Comparison of ENCODE assay signal across 15 cellular contexts in the genomic region with DNA sequence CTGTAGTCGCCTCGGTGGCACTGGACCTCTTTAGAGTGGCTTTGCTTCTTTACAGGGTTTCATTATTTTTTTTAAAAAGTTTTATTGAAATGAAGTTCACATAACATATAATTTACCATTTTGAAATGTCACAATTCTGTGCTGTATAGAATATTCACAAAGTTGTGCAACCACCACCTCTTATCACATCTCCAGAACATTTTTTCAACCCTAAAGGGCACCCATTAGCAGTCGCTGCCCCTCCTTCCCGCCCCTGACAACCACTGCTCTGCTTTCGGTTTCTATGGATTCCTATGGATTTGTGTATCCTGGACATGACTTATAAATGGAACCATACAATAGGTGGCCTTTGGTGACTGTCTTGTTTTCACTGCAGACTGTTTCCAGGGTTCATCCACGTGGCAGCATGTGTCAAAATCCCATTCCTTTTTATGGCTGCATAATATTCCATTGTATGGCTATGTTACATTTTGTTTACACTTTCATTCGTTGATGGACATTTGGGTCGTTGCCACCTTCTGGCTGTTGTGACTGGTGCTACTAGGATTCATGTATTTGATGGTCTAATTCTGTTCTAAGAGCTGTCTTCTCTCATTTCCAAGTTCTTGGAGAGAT. TPM values are rescaled to one million over a fixed set of nuclear protein-coding genes. Genes with fewer than 3 reads are reported as not detected.
DNase-seq lines count a peak whose midpoint lies in the region; ATAC-seq and TF ChIP-seq lines count a peak whose summit lies in the region.
"Had no signal": no experiment of that assay in that cellular context is flagged by ENCODE, and none has a peak within 500 bp of the region (broad histone marks: within the 10 kb centered on the region; RNA-seq: fewer than 3 reads in every experiment).

No MANE protein-coding gene starts in this region.

- H3K27me3 Mint-ChIP-seq in H9 (ENCODE audit: low read depth) (no peaks in the 10 kb centered on the region; the same call in 1 of the 2 replicates), WTC11 (ENCODE audit: low read depth) (no peaks in the 10 kb centered on the region)

- H3K9me3 Mint-ChIP-seq in H9 (no peaks in the 10 kb centered on the region; a peak in 1 of 5 replicates), WTC11 (peaks cover 6% of the 10 kb centered on the region; the same call in 1 of the 2 replicates)

- no peak for DNase-seq in H9
- DNase-seq in WTC11 (ENCODE audit: low spot score), result no peak
- DNase-seq in fibroblast of villous mesenchyme (ENCODE audit: low read depth), result peak; percentile 71
- DNase-seq in osteoblast (ENCODE audit: insufficient read length, low spot score, missing footprints), result peak; percentile 21
- no peak for DNase-seq in NCI-H524 treated with DMSO at 0.1 percent for 48 hours (lab: John Stamatoyannopoulos, UW)
- no peak for DNase-seq in activated CD8-positive, alpha-beta memory T cell treated with anti-CD3 and anti-CD28 coated beads, Interleukin-2, amount 50 U/mL, for 48 hours
- DNase-seq: EL, NCI-H1417 treated with DMSO at 0.1 percent for 48 hours, NCI-H1930, NCI-H446, SJCRH30 had no signal

- H4K20me1 ChIP-seq in H9 (ENCODE audit: control insufficient read depth, insufficient read depth, insufficient read length) (no peaks in the 10 kb centered on the region), osteoblast (ENCODE audit: insufficient read depth, low read length) (peaks cover 64% of the 10 kb centered on the region)

- H3K9me3 ChIP-seq in H9 (ENCODE audit: control insufficient read depth, low read depth, low read length), result no peaks in the 10 kb centered on the region
- H3K9me3 ChIP-seq in osteoblast (ENCODE audit: low read depth, low read length), result no peaks in the 10 kb centered on the region
- H3K9me3 ChIP-seq: SJCRH30 had no signal

- H2BK15ac ChIP-seq in H9 (ENCODE audit: low read depth, low read length), result no peak overlapping the region

- H2BK12ac ChIP-seq in H9 (ENCODE audit: insufficient read length, low read depth, low read length), result no peak overlapping the region

- H3K4ac ChIP-seq in H9 (ENCODE audit: low read depth, low read length), result no peak overlapping the region

- H3K4me1 Mint-ChIP-seq in H9 (peaks cover 71 to 82% of the 10 kb centered on the region in 2 experiments), WTC11 (peaks cover 76% of the 10 kb centered on the region)

- H2AK5ac ChIP-seq in H9 (ENCODE audit: insufficient read length, low read length), result no peak overlapping the region

- CTCF ChIA-PET in WTC11 (lab: Charles Lee), result interaction anchor here (1.2 kb wide), 1 partner anchor 109 kb away, joined by 5 read pairs; no protein-coding TSS in a partner anchor

- POLR2A ChIA-PET in WTC11 (lab: Charles Lee), result interaction anchor here (1.1 kb wide), 1 partner anchor 10 kb away, joined by 3 read pairs; no protein-coding TSS in a partner anchor

- H2BK20ac ChIP-seq in H9 (ENCODE audit: low read depth, low read length, poor library complexity, severe bottlenecking), result no peak overlapping the region

- no peak overlapping the region for H2BK120ac ChIP-seq in H9 (ENCODE audit: low read depth, low read length, poor library complexity, severe bottlenecking)

- TF ChIP-seq CTCF in H9 (conservative IDR thresholded peaks at IDR 0.05) (no peak), WTC11 (IDR thresholded peaks at IDR 0.05) (no peak), fibroblast of villous mesenchyme (IDR thresholded peaks at IDR 0.05; ENCODE audit: insufficient read depth, low read depth, low read length) (no peak), osteoblast (IDR thresholded peaks at IDR 0.05; ENCODE audit: extremely low read depth, low read depth, low read length) (no peak)

- no peak overlapping the region for H3K56ac ChIP-seq in H9 (ENCODE audit: insufficient read length, low read depth, low read length)

- peak overlapping the region; percentile 37 to 70 (median 70); a peak in 3 of 7 replicates for H3K27ac Mint-ChIP-seq in H9
- peak overlapping the region; percentile 49 for H3K27ac Mint-ChIP-seq in WTC11
- H3K27ac Mint-ChIP-seq: CD14-positive monocyte had no signal

- no peak overlapping the region for H3K18ac ChIP-seq in H9 (ENCODE audit: insufficient read length, low read depth, low read length)

- H3T11ph ChIP-seq in H9 (ENCODE audit: low read length), result no peak overlapping the region

- no peaks in the 10 kb centered on the region; the same call in 1 of the 2 replicates for H3K4me1 ChIP-seq in H9 (ENCODE audit: insufficient read depth, low read length)
- peaks cover 26% of the 10 kb centered on the region for H3K4me1 ChIP-seq in osteoblast (ENCODE audit: insufficient read depth, low read length)

- H3K4me2 ChIP-seq in H9 (ENCODE audit: insufficient read depth, insufficient read length, low read length) (no peak overlapping the region), osteoblast (ENCODE audit: insufficient read depth, low read length) (no peak overlapping the region)

- ATAC-seq in WTC11, result no peak
- ATAC-seq in HG03442 (IDR thresholded peaks at IDR 0.05; ENCODE audit: unreplicated experiment), result no peak
- ATAC-seq in GM18519 (IDR thresholded peaks at IDR 0.05; ENCODE audit: low FRiP score, unreplicated experiment), result no peak

- H3K36me3 Mint-ChIP-seq in H9 (ENCODE audit: insufficient read depth in 1 of 3, low read depth in 3 of 3) (peaks cover 15 to 58% (median 55%) of the 10 kb centered on the region in 3 experiments), WTC11 (peaks cover 11% of the 10 kb centered on the region; the same call in 1 of the 2 replicates)
- H3K36me3 Mint-ChIP-seq: CD14-positive monocyte had no signal

- WGBS in H9 (ENCODE audit: extremely low coverage, insufficient read length, low lambda C conversion rate), result no CpG with 5 or more reads among the region's 8 CpGs

- no peak overlapping the region for H3K4me3 ChIP-seq in fibroblast of villous mesenchyme (ENCODE audit: low read depth, low read length)
- no peak overlapping the region for H3K4me3 ChIP-seq in osteoblast (ENCODE audit: insufficient read depth, low read length)
- H3K4me3 ChIP-seq: SJCRH30 had no signal

- no peak overlapping the region for H3K4me3 Mint-ChIP-seq in H9
- H3K4me3 Mint-ChIP-seq in WTC11, result no peak overlapping the region
- H3K4me3 Mint-ChIP-seq: CD14-positive monocyte had no signal

- no peak overlapping the region for H2AFZ ChIP-seq in H9 (ENCODE audit: low read length)
- no peak overlapping the region for H2AFZ ChIP-seq in osteoblast (ENCODE audit: low read length)

- H3K14ac ChIP-seq in H9 (ENCODE audit: insufficient read depth, low read length), result no peak overlapping the region

- no peak overlapping the region for H3K9ac ChIP-seq in H9 (ENCODE audit: extremely low read depth, insufficient read length, low read length)

- H2BK5ac ChIP-seq in H9 (ENCODE audit: insufficient read length, low read length), result no peak overlapping the region

- H3K79me1 ChIP-seq in H9 (ENCODE audit: insufficient read depth, low read depth, low read length, poor library complexity, severe bottlenecking), result no peaks in the 10 kb centered on the region

- H3K79me2 ChIP-seq in H9 (ENCODE audit: insufficient read depth, low read length) (peaks cover 6% of the 10 kb centered on the region; the same call in 1 of the 2 replicates), osteoblast (ENCODE audit: insufficient read depth, low read length) (peaks cover 100% of the 10 kb centered on the region)

- H3K23ac ChIP-seq in H9 (ENCODE audit: insufficient read length, low read depth, low read length), result no peak overlapping the region

- H3K36me3 ChIP-seq in osteoblast (ENCODE audit: insufficient read depth, low read length), result peaks cover 36% of the 10 kb centered on the region
- H3K36me3 ChIP-seq: SJCRH30 had no signal

- no peak overlapping the region for H4K8ac ChIP-seq in H9 (replicated peaks; ENCODE audit: insufficient read length, low read depth, low read length)

- no peaks in the 10 kb centered on the region for H3K23me2 ChIP-seq in H9 (ENCODE audit: insufficient read length, low read depth, low read length, poor library complexity, severe bottlenecking)

- H3K27ac ChIP-seq in H9 (ENCODE audit: insufficient read length, low read depth, low read length) (no peak overlapping the region), osteoblast (ENCODE audit: low read depth, low read length) (peak overlapping the region; percentile 20)
- H3K27ac ChIP-seq: RWPE1 had no signal

- H4K91ac ChIP-seq in H9 (ENCODE audit: insufficient read length, low read depth, low read length), result no peak overlapping the region

- H4K5ac ChIP-seq in H9 (ENCODE audit: insufficient read length, low read depth, low read length), result no peak overlapping the region

- H3K27me3 ChIP-seq in H9 (ENCODE audit: insufficient read depth, low read length), result no peaks in the 10 kb centered on the region
- H3K27me3 ChIP-seq in osteoblast (ENCODE audit: insufficient read depth, low read length), result no peaks in the 10 kb centered on the region
- H3K27me3 ChIP-seq: SJCRH30 had no signal

TF ChIP-seq in WTC11, 78 proteins besides CTCF, POLR2A, EP300 and RAD21:
- TF ChIP-seq NR3C1 (CRISPR knock-in tag; conservative IDR thresholded peaks at IDR 0.05; ENCODE audit: low read depth) (no peak), ESRRA (CRISPR knock-in tag; IDR thresholded peaks at IDR 0.05; ENCODE audit: borderline replicate concordance) (no peak), ATF1 (CRISPR knock-in tag; IDR thresholded peaks at IDR 0.05) (no peak), ZNF396 (CRISPR knock-in tag; IDR thresholded peaks at IDR 0.05; ENCODE audit: borderline replicate concordance) (no peak), PRRX2 (CRISPR knock-in tag; IDR thresholded peaks at IDR 0.05) (no peak)
- TF ChIP-seq, protein P1, sequence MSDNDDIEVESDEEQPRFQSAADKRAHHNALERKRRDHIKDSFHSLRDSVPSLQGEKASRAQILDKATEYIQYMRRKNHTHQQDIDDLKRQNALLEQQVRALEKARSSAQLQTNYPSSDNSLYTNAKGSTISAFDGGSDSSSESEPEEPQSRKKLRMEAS (CRISPR knock-in tag; IDR thresholded peaks at IDR 0.05), result no peak

RNA-seq across cellular contexts. Expression of gene SH3BP4, which starts 52.6 kb away (rescaled TPM):
- total RNA-seq in H9 (2021) (88.5 and 93.8 TPM in 2 replicates), WTC11 (2021) (31.1 to 44.4 TPM (median 32.6 TPM) in 3 replicates), fibroblast of villous mesenchyme (92.1 and 115 TPM in 2 replicates), osteoblast (113 and 121 TPM in 2 replicates)

Comparison
In these comparisons a context has a peak if more than half of its experiments do, and no peak if none do; other contexts are left out.
1. DNase-seq: peak in fibroblast of villous mesenchyme (single experiment) and osteoblast (single experiment); none in H9 (single experiment), WTC11 (single experiment), NCI-H524 treated with DMSO at 0.1 percent for 48 hours (single experiment) and activated CD8-positive, alpha-beta memory T cell treated with anti-CD3 and anti-CD28 coated beads, Interleukin-2, amount 50 U/mL, for 48 hours (single experiment).